ENCODE assay signal across 12 cellular contexts in the genomic region with DNA sequence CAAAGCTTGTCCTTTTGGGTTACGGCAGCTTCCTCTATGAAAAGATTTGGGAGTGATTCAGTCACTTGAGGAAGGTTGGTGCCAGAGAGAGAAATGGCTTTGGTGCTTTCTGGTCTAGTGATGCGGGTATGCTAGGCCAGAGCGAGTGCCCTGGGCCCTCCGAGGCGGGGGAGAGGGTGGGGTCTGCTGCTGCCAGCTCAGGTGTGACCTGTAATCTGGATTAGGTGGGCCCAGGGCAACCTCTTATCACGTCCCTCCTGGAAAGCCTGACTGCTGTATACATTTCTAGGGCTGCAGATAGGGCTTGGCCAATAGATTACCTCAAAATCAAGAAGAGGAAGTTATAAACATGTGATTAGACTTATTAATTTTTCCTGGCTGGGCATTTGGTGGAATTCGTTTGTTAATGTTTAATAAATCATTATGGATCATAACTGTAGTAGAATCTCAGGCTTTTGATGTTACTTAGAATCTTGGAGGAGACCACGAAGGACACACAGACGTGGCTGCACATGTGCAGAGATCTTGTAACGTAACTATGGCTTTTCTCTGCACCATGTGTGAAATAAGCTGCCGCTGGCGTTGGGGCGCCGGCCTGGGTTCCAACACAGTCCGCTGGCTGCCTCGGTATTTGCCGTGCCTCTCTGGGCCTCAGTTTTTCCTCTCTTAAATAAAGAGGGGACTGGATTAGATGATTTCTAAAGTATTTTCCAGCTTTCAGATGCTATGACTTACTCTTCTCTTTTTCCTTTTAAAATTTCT. TPM values are rescaled to one million over a fixed set of nuclear protein-coding genes. Genes with fewer than 3 reads are reported as not detected.
DNase-seq lines count a peak whose midpoint lies in the region; ATAC-seq, FAIRE-seq and TF ChIP-seq lines count a peak whose summit lies in the region.
"Had no signal": no experiment of that assay in that cellular context is flagged by ENCODE, and none has a peak within 500 bp of the region (broad histone marks: within the 10 kb centered on the region; RNA-seq: fewer than 3 reads in every experiment).

No MANE protein-coding gene starts in this region.

- peak; percentile 88 for FAIRE-seq in GM12891 (lab: Jason Lieb, UNC)
- FAIRE-seq: keratinocyte, TTC549 had no signal

- H3K9me3 ChIP-seq in muscle layer of duodenum (ENCODE audit: control insufficient read depth in 1 of 2, low read length in 2 of 2), result no peaks in the 10 kb centered on the region

- H3K27me3 ChIP-seq in muscle layer of duodenum (ENCODE audit: low read depth, low read length), result no peaks in the 10 kb centered on the region

- peak overlapping the region; percentile 69 to 77 for H3K4me3 ChIP-seq in muscle layer of duodenum (ENCODE audit: low read depth in 1 of 2, low read length in 2 of 2)

- peak overlapping the region; percentile 92 to 98 for H3K27ac Mint-ChIP-seq in activated naive CD4-positive, alpha-beta T cell treated with anti-CD3 and anti-CD28 coated beads, Interleukin-2, amount 50 U/mL, for 72 hours

- no peaks in the 10 kb centered on the region for H3K9me3 Mint-ChIP-seq in activated naive CD4-positive, alpha-beta T cell treated with anti-CD3 and anti-CD28 coated beads, Interleukin-2, amount 50 U/mL, for 72 hours

- TF ChIP-seq POLR2A in GM12891 (IDR thresholded peaks at IDR 0.05; ENCODE audit: low read depth, low read length), result no peak

- peaks cover 64 to 66% of the 10 kb centered on the region in 2 donors for H3K36me3 Mint-ChIP-seq in activated naive CD4-positive, alpha-beta T cell treated with anti-CD3 and anti-CD28 coated beads, Interleukin-2, amount 50 U/mL, for 72 hours

- peaks cover 0 to 10% of the 10 kb centered on the region in 2 donors for H3K36me3 ChIP-seq in muscle layer of duodenum (ENCODE audit: control insufficient read depth in 1 of 2, insufficient read depth in 2 of 2, low read length in 2 of 2)

- peaks cover 8% of the 10 kb centered on the region in 2 donors for H3K4me1 ChIP-seq in muscle layer of duodenum (ENCODE audit: control insufficient read depth in 1 of 2, insufficient read depth in 2 of 2, low read length in 2 of 2)

- no peak for ATAC-seq in activated naive CD4-positive, alpha-beta T cell treated with anti-CD3 and anti-CD28 coated beads, Interleukin-2, amount 50 U/mL, for 72 hours
- no peak for ATAC-seq in HG03457 (IDR thresholded peaks at IDR 0.05; ENCODE audit: unreplicated experiment)
- ATAC-seq in HG02678 (IDR thresholded peaks at IDR 0.05; ENCODE audit: unreplicated experiment), result no peak
- ATAC-seq: sciatic nerve had no signal

- H3K27ac ChIP-seq in muscle layer of duodenum (ENCODE audit: low read length), result peak overlapping the region; percentile 91

- DNase-seq in CD1c-positive myeloid dendritic cell (ENCODE audit: extremely low spot score) (peak; percentile 64), GM12891 (ENCODE audit: insufficient read length, low spot score) (no peak), superior temporal gyrus (ENCODE audit: extremely low spot score) (no peak), NCI-H2227 treated with DMSO at 0.1 percent for 48 hours (lab: John Stamatoyannopoulos, UW) (no peak)
- peak in 1 of 2 donors; percentile 46 for DNase-seq in activated naive CD4-positive, alpha-beta T cell treated with anti-CD3 and anti-CD28 coated beads, Interleukin-2, amount 50 U/mL, for 72 hours (ENCODE audit: low spot score in 2 of 2)
- DNase-seq: amygdala had no signal

TF ChIP-seq in GM12891, 5 proteins besides CTCF, POLR2A, EP300 and RAD21:
- TF ChIP-seq TAF1 (IDR thresholded peaks at IDR 0.05; ENCODE audit: low read depth, low read length) (no peak), SPI1 (IDR thresholded peaks at IDR 0.05; ENCODE audit: low read depth, low read length) (no peak), POLR2AphosphoS5 (IDR thresholded peaks at IDR 0.05; ENCODE audit: low read depth, low read length) (no peak)
TF ChIP-seq in GM12891: peak in this region for 0.

RNA-seq across cellular contexts. Expression of a gene that starts 1.2 kb away (rescaled TPM):
- polyA plus RNA-seq in GM12891 (2012; ENCODE audit: low read depth, missing spikeins), result 111 TPM
- 100 to 1,000 TPM; 150 to 184 TPM for total RNA-seq in activated naive CD4-positive, alpha-beta T cell treated with anti-CD3 and anti-CD28 coated beads, Interleukin-2, amount 50 U/mL, for 72 hours
- polyA plus RNA-seq: keratinocyte had no signal
